Comparison of ENCODE assay signal across 18 cellular contexts in genomic region chr21:29321908-29322569, GRCh38. TPM values are rescaled to one million over a fixed set of nuclear protein-coding genes. Genes with fewer than 3 reads are reported as not detected.
DNase-seq lines count a peak whose midpoint lies in the region; ATAC-seq, FAIRE-seq and TF ChIP-seq lines count a peak whose summit lies in the region.
"Had no signal": no experiment of that assay in that cellular context is flagged by ENCODE, and none has a peak within 500 bp of the region (broad histone marks: within the 10 kb centered on the region; RNA-seq: fewer than 3 reads in every experiment).

No MANE protein-coding gene starts in this region.

- no peak for TF ChIP-seq POLR2A in K562 (conservative IDR thresholded peaks at IDR 0.05)

- no peaks in the 10 kb centered on the region for H3K9me1 ChIP-seq in K562 (ENCODE audit: control insufficient read depth, insufficient read depth, low read length)

- intact Hi-C loops in CD14-positive monocyte (cut with micrococcal nuclease) = no loop called here
- intact Hi-C loops in K562 (cut with micrococcal nuclease) = no loop called here

- TF ChIP-seq CTCF in CD14-positive monocyte (IDR thresholded peaks at IDR 0.05) = no peak
- no peak for TF ChIP-seq CTCF in K562 (IDR thresholded peaks at IDR 0.05 in 2 of 3, conservative IDR thresholded peaks at IDR 0.05 in 1 of 3; ENCODE audit: insufficient read depth in 2 of 3, low read depth in 1 of 3, low read length in 3 of 3)
- no peak for TF ChIP-seq CTCF in mesothelial cell of epicardium (IDR thresholded peaks at IDR 0.05; ENCODE audit: unreplicated experiment)

- CTCF ChIA-PET in K562 (lab: Yijun Ruan, JAX; ENCODE audit: low intra/inter-chr PET ratio) = no interaction called here

- peaks cover 72 to 73% of the 10 kb centered on the region in 2 donors for H3K36me3 Mint-ChIP-seq in CD14-positive monocyte
- H3K36me3 Mint-ChIP-seq in mesothelial cell of epicardium = peaks cover 33% of the 10 kb centered on the region
- H3K36me3 Mint-ChIP-seq in stimulated activated memory B cell treated with anti-CD40 and anti-IgM and Interleukin-4, amounts not matched to agents 10 μg/mL and 1 μg/mL and 100 μg/mL, for 72 hours = peaks cover 66% of the 10 kb centered on the region

- DNase-seq in CD14-positive monocyte (ENCODE audit: low spot score) (no peak), OCI-M1 (lab: John Stamatoyannopoulos, UW) (peak; percentile 17), K562 (ENCODE audit: extremely low read depth in 1 of 4, low spot score in 3 of 4) (no peak), mesothelial cell of epicardium (ENCODE audit: low spot score in 2 of 2, unreplicated experiment in 2 of 2) (no peak), dedifferentiated amniotic fluid mesenchymal stem cell (ENCODE audit: extremely low spot score) (no peak), NCI-H82 (lab: John Stamatoyannopoulos, UW) (no peak)
- DNase-seq: AML-193; CD4-positive, alpha-beta memory T cell; DMS79 treated with DMSO at 0.1 percent for 48 hours; GF-D8 had no signal

- FAIRE-seq in K562 (lab: Jason Lieb, UNC) = no peak
- FAIRE-seq: A549, HTR-8/SVneo had no signal

- H3K36me3 ChIP-seq in K562 (ENCODE audit: control insufficient read depth, insufficient read depth, low read length) = peaks cover 75% of the 10 kb centered on the region

- peaks cover 6 to 17% of the 10 kb centered on the region in 2 experiments; a peak in 3 of 5 replicates for H3K4me1 ChIP-seq in K562 (replicated peaks in 1 of 2; ENCODE audit: control insufficient read depth in 2 of 2, insufficient read depth in 2 of 2, low read length in 2 of 2)
- H3K4me1 ChIP-seq: A549, HAP-1 had no signal

- H3K4me1 Mint-ChIP-seq in CD14-positive monocyte (peaks cover 41% of the 10 kb centered on the region), mesothelial cell of epicardium (peaks cover 9% of the 10 kb centered on the region)
- peaks cover 33% of the 10 kb centered on the region for H3K4me1 Mint-ChIP-seq in stimulated activated memory B cell treated with anti-CD40 and anti-IgM and Interleukin-4, amounts not matched to agents 10 μg/mL and 1 μg/mL and 100 μg/mL, for 72 hours

- H3K9ac ChIP-seq in K562 (ENCODE audit: insufficient read depth in 1 of 2, low read depth in 2 of 2, low read length in 2 of 2) = no peak overlapping the region

- no peak overlapping the region for H3K4me3 ChIP-seq in K562
- H3K4me3 ChIP-seq: A549, HAP-1 had no signal

- H3K4me2 ChIP-seq in K562 (ENCODE audit: insufficient read depth, low read length) = no peak overlapping the region
- H3K4me2 ChIP-seq: A549 had no signal

- no peak overlapping the region for H2AFZ ChIP-seq in K562 (ENCODE audit: low read depth, low read length)

- H3K9me3 ChIP-seq in K562 (replicated peaks; ENCODE audit: control insufficient read depth, insufficient read depth, low read depth, low read length) = peaks cover 23% of the 10 kb centered on the region
- H3K9me3 ChIP-seq: A549, HAP-1 had no signal

- in situ Hi-C loops in K562 (cut with MboI) = no loop called here

- no peak for TF ChIP-seq RAD21 in K562 (CRISPR knock-in tag; conservative IDR thresholded peaks at IDR 0.05 in 1 of 2, IDR thresholded peaks at IDR 0.05 in 1 of 2)

- no peak for TF ChIP-seq EP300 in K562 (IDR thresholded peaks at IDR 0.05; ENCODE audit: low read length)

- ATAC-seq in K562 (no peak), HG03565 (IDR thresholded peaks at IDR 0.05; ENCODE audit: unreplicated experiment) (no peak)
- no peak for ATAC-seq in stimulated activated memory B cell treated with anti-CD40 and anti-IgM and Interleukin-4, amounts not matched to agents 10 μg/mL and 1 μg/mL and 100 μg/mL, for 72 hours
- ATAC-seq: A549 had no signal

- no peak overlapping the region for H3K27ac ChIP-seq in K562 (ENCODE audit: extremely low read depth, low read depth, low read length)
- H3K27ac ChIP-seq: 22Rv1, A549, C4-2B had no signal

- TSS peak; percentile 2 for BruUV-seq in K562 (replicated peaks; lab: Mats Ljungman, UMichigan)

- WGBS in K562 (ENCODE audit: insufficient coverage, low coverage, missing lambda C conversion rate) = 76% methylated on average over 9 of the region's 9 CpGs

- POLR2A ChIA-PET in K562 (lab: Yijun Ruan, JAX) = no interaction called here

- peak overlapping the region in 5 of 7 donors; percentile 0 to 88 (median 66) for H3K27ac Mint-ChIP-seq in CD14-positive monocyte
- peak overlapping the region; percentile 10 for H3K27ac Mint-ChIP-seq in mesothelial cell of epicardium
- no peak overlapping the region for H3K27ac Mint-ChIP-seq in stimulated activated memory B cell treated with anti-CD40 and anti-IgM and Interleukin-4, amounts not matched to agents 10 μg/mL and 1 μg/mL and 100 μg/mL, for 72 hours

- H3K79me2 ChIP-seq in K562 (ENCODE audit: control insufficient read depth, insufficient read depth, low read length) = peaks cover 97% of the 10 kb centered on the region

- no peaks in the 10 kb centered on the region for H4K20me1 ChIP-seq in K562 (replicated peaks; ENCODE audit: control insufficient read depth, insufficient read depth, low read length)

- H3K4me3 Mint-ChIP-seq in CD14-positive monocyte (no peak overlapping the region), mesothelial cell of epicardium (no peak overlapping the region)
- no peak overlapping the region for H3K4me3 Mint-ChIP-seq in stimulated activated memory B cell treated with anti-CD40 and anti-IgM and Interleukin-4, amounts not matched to agents 10 μg/mL and 1 μg/mL and 100 μg/mL, for 72 hours
- H3K4me3 Mint-ChIP-seq: CD4-positive, alpha-beta memory T cell; IgD-negative memory B cell had no signal

- no peaks in the 10 kb centered on the region for H3K27me3 ChIP-seq in K562 (ENCODE audit: control insufficient read depth in 2 of 2, insufficient read depth in 2 of 2, low read length in 2 of 2)

- peaks cover 0 to 2% (median 0%) of the 10 kb centered on the region in 3 donors for H3K27me3 Mint-ChIP-seq in CD14-positive monocyte (ENCODE audit: low read depth in 3 of 3)
- no peaks in the 10 kb centered on the region for H3K27me3 Mint-ChIP-seq in mesothelial cell of epicardium (ENCODE audit: low read depth)
- no peaks in the 10 kb centered on the region for H3K27me3 Mint-ChIP-seq in stimulated activated memory B cell treated with anti-CD40 and anti-IgM and Interleukin-4, amounts not matched to agents 10 μg/mL and 1 μg/mL and 100 μg/mL, for 72 hours
- H3K27me3 Mint-ChIP-seq: CD4-positive, alpha-beta memory T cell; IgD-negative memory B cell had no signal

- H3K9me3 Mint-ChIP-seq in CD14-positive monocyte (peaks cover 0 to 4% (median 3%) of the 10 kb centered on the region in 7 donors), mesothelial cell of epicardium (peaks cover 4% of the 10 kb centered on the region)
- peaks cover 2% of the 10 kb centered on the region for H3K9me3 Mint-ChIP-seq in stimulated activated memory B cell treated with anti-CD40 and anti-IgM and Interleukin-4, amounts not matched to agents 10 μg/mL and 1 μg/mL and 100 μg/mL, for 72 hours

TF ChIP-seq in K562, 482 proteins besides CTCF, POLR2A, EP300 and RAD21 (continues in another document):
- TF ChIP-seq USF1 (CRISPR knock-in tag; IDR thresholded peaks at IDR 0.05) (no peak), CC2D1A (IDR thresholded peaks at IDR 0.05) (peak; percentile 70), CHAMP1 (IDR thresholded peaks at IDR 0.05) (peak; percentile 68), CEBPG (CRISPR knock-in tag; IDR thresholded peaks at IDR 0.05) (no peak), CEBPG (tag; conservative IDR thresholded peaks at IDR 0.05 in 1 of 2, IDR thresholded peaks at IDR 0.05 in 1 of 2) (peak; percentile 30 to 55; a peak in 2 of 4 replicates), ZNF780A (CRISPR knock-in tag; IDR thresholded peaks at IDR 0.05) (no peak)

RNA-seq across cellular contexts. Expression of gene BACH1, which starts 23.3 kb away (rescaled TPM):
- 100 to 1,000 TPM; 148 to 199 TPM for polyA plus RNA-seq in CD14-positive monocyte
- 67.5 and 174 TPM in 2 replicates for total RNA-seq in K562 (2011; cell fraction: chromatin; rRNA removed; ENCODE audit: low replicate concordance)
- 37.7 and 46.3 TPM in 2 replicates for total RNA-seq in K562 (2011; cell fraction: nucleolus; rRNA removed)
- 49.6 and 62.1 TPM in 2 replicates for total RNA-seq in K562 (2011; cell fraction: nucleoplasm; rRNA removed)
- total RNA-seq in K562 (2014; rRNA removed) = 23.6 and 24.6 TPM in 2 replicates
- 51.7 and 57.7 TPM in 2 replicates for total RNA-seq in K562 (2014; rRNA removed; fragmentation: Illumina TruSeq; extraction: Trizol)
- total RNA-seq in K562 (2015; rRNA removed; fragmentation: Illumina TruSeq; extraction: Trizol) = 33.4 and 36.7 TPM in 2 replicates
- 53.6 and 58.5 TPM in 2 replicates for total RNA-seq in K562 (2021)
- polyA plus RNA-seq in K562 (2011; rRNA removed) = 33.3 and 41.2 TPM in 2 replicates
- 10.2 and 19.7 TPM in 2 replicates for polyA plus RNA-seq in K562 (2011; cell fraction: cytosol; rRNA removed)
- 24.4 and 26.5 TPM in 2 replicates for polyA plus RNA-seq in K562 (2011; cell fraction: nucleus; rRNA removed)
- polyA plus RNA-seq in K562 (2012) = 23.8 and 26.4 TPM in 2 replicates
- polyA plus RNA-seq in K562 (2014; fragmentation: Illumina TruSeq; extraction: Trizol) = 23.3 and 28.6 TPM in 2 replicates
- polyA plus RNA-seq in K562 (2014; fragmentation: Nextera tagmentation; extraction: Ambion mirVana) = 10 to 100 TPM; 10.6 to 12.6 TPM
- 14.6 and 15.9 TPM in 2 replicates for polyA plus RNA-seq in K562 (2014; rRNA removed)
- polyA minus RNA-seq in K562 (2011; rRNA and poly(A)+ RNA removed) = 266 and 267 TPM in 2 replicates
- polyA minus RNA-seq in K562 (2011; cell fraction: cytosol; rRNA and poly(A)+ RNA removed) = 47.3 and 68.3 TPM in 2 replicates
- 42.0 and 79.6 TPM in 2 replicates for polyA minus RNA-seq in K562 (2011; cell fraction: nucleus; rRNA and poly(A)+ RNA removed)
- total RNA-seq in mesothelial cell of epicardium = 100 to 107 TPM (median 100 TPM) in 3 replicates
